In genomic region chr10:14534152-14534551, GRCh38 we compare ENCODE assay signal across 20 cellular contexts.
A peak's percentile ranks its signal among the peaks of the same experiment; 100 is the strongest.
DNase-seq lines count a peak whose midpoint lies in the region; ATAC-seq, FAIRE-seq and TF ChIP-seq lines count a peak whose summit lies in the region.
"Had no signal": no experiment of that assay in that cellular context is flagged by ENCODE, and none has a peak within 500 bp of the region (broad histone marks: within the 10 kb centered on the region; RNA-seq: fewer than 3 reads in every experiment).

No MANE protein-coding gene starts in this region.

- intact Hi-C loops in CD4-positive, alpha-beta memory T cell (cut with micrococcal nuclease): no loop called here
- intact Hi-C loops in activated T-helper 1 cell treated with anti-CD3 and anti-CD28 coated beads, Interleukin-12 subunit alpha, Interleukin-12 subunit beta, Interleukin-2, Interleukin-4 antibody, amounts not matched to agents 30 ng/mL and 10 ng/mL and 1 ng/mL, durations not matched to agents 14 hours and 24 hours and 36 hours (cut with micrococcal nuclease): no loop called here
- intact Hi-C loops in natural killer cell (cut with micrococcal nuclease): no loop called here

- TF ChIP-seq CTCF in A549 (IDR thresholded peaks at IDR 0.05): no peak
- TF ChIP-seq CTCF in natural killer cell (IDR thresholded peaks at IDR 0.05): no peak

- no peak for DNase-seq in A549 (ENCODE audit: low read depth in 1 of 2, low spot score in 1 of 2)
- DNase-seq in CD4-positive, alpha-beta memory T cell: no peak
- no peak for DNase-seq in activated T-helper 1 cell treated with anti-CD3 and anti-CD28 coated beads, Interleukin-12 subunit alpha, Interleukin-12 subunit beta, Interleukin-2, Interleukin-4 antibody, amounts not matched to agents 30 ng/mL and 10 ng/mL and 1 ng/mL, durations not matched to agents 14 hours and 24 hours and 36 hours (ENCODE audit: low spot score)
- DNase-seq in natural killer cell: no peak
- no peak for DNase-seq in SIG-M5 (lab: John Stamatoyannopoulos, UW)
- DNase-seq in GM03348 (ENCODE audit: low spot score): no peak
- DNase-seq: DMS79 treated with DMSO at 0.1 percent for 48 hours, KBM-7, left lung, NCI-H146, NCI-H2171 treated with DMSO at 0.1 percent for 48 hours, NCI-H526 treated with DMSO at 0.1 percent for 48 hours, sigmoid colon, SW 1271 had no signal

- H3K4me1 ChIP-seq in A549: peaks cover 82% of the 10 kb centered on the region
- peaks cover 91% of the 10 kb centered on the region for H3K4me1 ChIP-seq in CD4-positive, alpha-beta memory T cell (ENCODE audit: insufficient read depth, low read length)
- H3K4me1 ChIP-seq: breast epithelium had no signal

- H3K36me3 ChIP-seq in CD4-positive, alpha-beta memory T cell (ENCODE audit: insufficient read depth, low read length): peaks cover 61% of the 10 kb centered on the region
- H3K36me3 ChIP-seq: breast epithelium had no signal

- peak overlapping the region in 2 of 8 donors; percentile 8 to 34 for H3K4me3 Mint-ChIP-seq in CD4-positive, alpha-beta memory T cell
- H3K4me3 Mint-ChIP-seq in activated T-helper 1 cell treated with anti-CD3 and anti-CD28 coated beads, Interleukin-12 subunit alpha, Interleukin-12 subunit beta, Interleukin-2, Interleukin-4 antibody, amounts not matched to agents 30 ng/mL and 10 ng/mL and 1 ng/mL, durations not matched to agents 14 hours and 24 hours and 36 hours: no peak overlapping the region
- H3K4me3 Mint-ChIP-seq in natural killer cell: no peak overlapping the region

- CTCF ChIA-PET in A549 (lab: Yijun Ruan, JAX): interaction anchor here (0.6 to 5.4 kb wide), 4 partner anchors 20 to 289 kb away, joined by 3 to 56 read pairs (median 3); no protein-coding TSS in a partner anchor
- CTCF ChIA-PET in CD4-positive, alpha-beta memory T cell (lab: Charles Lee; ENCODE audit: partially characterized antibody): interaction anchor here (1.1 to 1.6 kb wide), 4 partner anchors 9 to 289 kb away, joined by 3 to 8 read pairs (median 5); no protein-coding TSS in a partner anchor

- peaks cover 59 to 84% of the 10 kb centered on the region in 2 donors for H3K36me3 Mint-ChIP-seq in CD4-positive, alpha-beta memory T cell
- peaks cover 40% of the 10 kb centered on the region for H3K36me3 Mint-ChIP-seq in activated T-helper 1 cell treated with anti-CD3 and anti-CD28 coated beads, Interleukin-12 subunit alpha, Interleukin-12 subunit beta, Interleukin-2, Interleukin-4 antibody, amounts not matched to agents 30 ng/mL and 10 ng/mL and 1 ng/mL, durations not matched to agents 14 hours and 24 hours and 36 hours (ENCODE audit: low read depth)
- no peaks in the 10 kb centered on the region for H3K36me3 Mint-ChIP-seq in natural killer cell

- H3K27me3 ChIP-seq in CD4-positive, alpha-beta memory T cell (ENCODE audit: insufficient read depth, low read length): no peaks in the 10 kb centered on the region
- H3K27me3 ChIP-seq: breast epithelium, left lung, sigmoid colon had no signal

- H3K9me3 ChIP-seq in A549: no peaks in the 10 kb centered on the region
- no peaks in the 10 kb centered on the region for H3K9me3 ChIP-seq in CD4-positive, alpha-beta memory T cell (ENCODE audit: control insufficient read depth in 1 of 2, low read length in 2 of 2)
- H3K9me3 ChIP-seq: breast epithelium, left lung, sigmoid colon, thoracic aorta had no signal

- no peak for TF ChIP-seq RAD21 in A549 (conservative IDR thresholded peaks at IDR 0.05 in 1 of 2, IDR thresholded peaks at IDR 0.05 in 1 of 2)

- TF ChIP-seq POLR2A in A549 (IDR thresholded peaks at IDR 0.05; ENCODE audit: low read length): no peak

- FAIRE-seq in A549 (lab: Jason Lieb, UNC): no peak
- FAIRE-seq: endometrium had no signal

- no peak for ATAC-seq in A549
- ATAC-seq in natural killer cell: no peak
- no peak for ATAC-seq in GM21381 (IDR thresholded peaks at IDR 0.05; ENCODE audit: unreplicated experiment)
- ATAC-seq: left lung had no signal

- TF ChIP-seq EP300 in A549 (IDR thresholded peaks at IDR 0.05): no peak

- H3K27me3 Mint-ChIP-seq in CD4-positive, alpha-beta memory T cell: no peaks in the 10 kb centered on the region
- no peaks in the 10 kb centered on the region for H3K27me3 Mint-ChIP-seq in activated T-helper 1 cell treated with anti-CD3 and anti-CD28 coated beads, Interleukin-12 subunit alpha, Interleukin-12 subunit beta, Interleukin-2, Interleukin-4 antibody, amounts not matched to agents 30 ng/mL and 10 ng/mL and 1 ng/mL, durations not matched to agents 14 hours and 24 hours and 36 hours (ENCODE audit: insufficient read depth)
- no peaks in the 10 kb centered on the region for H3K27me3 Mint-ChIP-seq in natural killer cell (ENCODE audit: low read depth in 2 of 2)

- H3K4me2 ChIP-seq in A549: peak overlapping the region; percentile 93

- H3K4me1 Mint-ChIP-seq in CD4-positive, alpha-beta memory T cell: peaks cover 69 to 100% (median 87%) of the 10 kb centered on the region in 4 donors
- H3K4me1 Mint-ChIP-seq in activated T-helper 1 cell treated with anti-CD3 and anti-CD28 coated beads, Interleukin-12 subunit alpha, Interleukin-12 subunit beta, Interleukin-2, Interleukin-4 antibody, amounts not matched to agents 30 ng/mL and 10 ng/mL and 1 ng/mL, durations not matched to agents 14 hours and 24 hours and 36 hours (ENCODE audit: low read depth): peaks cover 84% of the 10 kb centered on the region
- H3K4me1 Mint-ChIP-seq in natural killer cell: peaks cover 82 to 94% of the 10 kb centered on the region in 2 donors

- no peaks in the 10 kb centered on the region for H3K9me3 Mint-ChIP-seq in CD4-positive, alpha-beta memory T cell
- H3K9me3 Mint-ChIP-seq in activated T-helper 1 cell treated with anti-CD3 and anti-CD28 coated beads, Interleukin-12 subunit alpha, Interleukin-12 subunit beta, Interleukin-2, Interleukin-4 antibody, amounts not matched to agents 30 ng/mL and 10 ng/mL and 1 ng/mL, durations not matched to agents 14 hours and 24 hours and 36 hours: no peaks in the 10 kb centered on the region
- no peaks in the 10 kb centered on the region for H3K9me3 Mint-ChIP-seq in natural killer cell

- POLR2A ChIA-PET in A549 (lab: Yijun Ruan, JAX): no interaction called here
- POLR2A ChIA-PET in CD4-positive, alpha-beta memory T cell (lab: Charles Lee; ENCODE audit: partially characterized antibody): interaction anchor here (0.8 to 1.3 kb wide), 2 partner anchors 22 to 425 kb away, joined by 3 read pairs; partner anchors contain the start of gene MEIG1

- H3K27ac Mint-ChIP-seq in CD4-positive, alpha-beta memory T cell: peak overlapping the region in 6 of 7 donors; percentile 45 to 94 (median 76)
- peak overlapping the region; percentile 47 for H3K27ac Mint-ChIP-seq in activated T-helper 1 cell treated with anti-CD3 and anti-CD28 coated beads, Interleukin-12 subunit alpha, Interleukin-12 subunit beta, Interleukin-2, Interleukin-4 antibody, amounts not matched to agents 30 ng/mL and 10 ng/mL and 1 ng/mL, durations not matched to agents 14 hours and 24 hours and 36 hours
- H3K27ac Mint-ChIP-seq in natural killer cell: peak overlapping the region; percentile 55 to 74

- peak overlapping the region; percentile 75 to 78; a peak in 5 of 6 replicates for H3K27ac ChIP-seq in A549
- H3K27ac ChIP-seq in CD4-positive, alpha-beta memory T cell (ENCODE audit: low read depth, low read length): no peak overlapping the region
- H3K27ac ChIP-seq: breast epithelium, coronary artery, left lung, sigmoid colon, thoracic aorta, VCaP had no signal

- WGBS in A549 (ENCODE audit: missing lambda C conversion rate): 89% methylated on average over 7 of the region's 7 CpGs

- H3K4me3 ChIP-seq in A549: no peak overlapping the region
- no peak overlapping the region for H3K4me3 ChIP-seq in CD4-positive, alpha-beta memory T cell (ENCODE audit: low read length in 2 of 2)
- H3K4me3 ChIP-seq: breast epithelium, coronary artery, left lung, sigmoid colon, thoracic aorta had no signal

TF ChIP-seq in A549, 52 proteins besides CTCF, POLR2A, EP300 and RAD21:
- TF ChIP-seq CHD4 (IDR thresholded peaks at IDR 0.05; ENCODE audit: borderline replicate concordance) (no peak), KDM5A (IDR thresholded peaks at IDR 0.05) (no peak), SMC3 (IDR thresholded peaks at IDR 0.05) (no peak), NFE2L2 (conservative IDR thresholded peaks at IDR 0.05; ENCODE audit: low read length) (no peak), MAX (IDR thresholded peaks at IDR 0.05) (0 out of 2 replicates have a peak, but pooled peaks have one; percentile 20), ESRRA (IDR thresholded peaks at IDR 0.05; ENCODE audit: borderline replicate concordance, low read length) (no peak)
